19 cellular contexts compared by ENCODE assay signal in genomic region chr5:57492632-57493031, GRCh38. TPM values are rescaled to one million over a fixed set of nuclear protein-coding genes. Genes with fewer than 3 reads are reported as not detected.
DNase-seq lines count a peak whose midpoint lies in the region; ATAC-seq, FAIRE-seq and TF ChIP-seq lines count a peak whose summit lies in the region.
"Had no signal": no experiment of that assay in that cellular context is flagged by ENCODE, and none has a peak within 500 bp of the region (broad histone marks: within the 10 kb centered on the region; RNA-seq: fewer than 3 reads in every experiment).

No MANE protein-coding gene starts in this region.

- H3K27me3 ChIP-seq in HCT116 (ENCODE audit: insufficient read depth, low read length) (no peaks in the 10 kb centered on the region), RWPE2 (ENCODE audit: insufficient read depth, poor library complexity, severe bottlenecking) (no peaks in the 10 kb centered on the region), endothelial cell of umbilical vein (ENCODE audit: control insufficient read depth in 2 of 2, insufficient read depth in 2 of 2, low read length in 2 of 2) (no peaks in the 10 kb centered on the region)

- peak overlapping the region; percentile 87; the same call in 1 of the 2 replicates for H3K4me2 ChIP-seq in HCT116 (ENCODE audit: low read length)
- H3K4me2 ChIP-seq in endothelial cell of umbilical vein (ENCODE audit: insufficient read depth, low read length): peak overlapping the region; percentile 13

- H3K27ac ChIP-seq in HCT116 (ENCODE audit: low read depth, low read length) (peak overlapping the region; percentile 75; the same call in 1 of the 2 replicates), RWPE2 (ENCODE audit: poor library complexity, severe bottlenecking) (peak overlapping the region; percentile 82), endothelial cell of umbilical vein (ENCODE audit: insufficient read depth, low read depth, low read length) (peak overlapping the region; percentile 30)
- H3K27ac ChIP-seq: RWPE1 had no signal

- H3K9me3 ChIP-seq in HCT116 (ENCODE audit: control insufficient read depth in 1 of 2, insufficient read depth in 1 of 2, low read depth in 1 of 2, low read length in 2 of 2): no peaks in the 10 kb centered on the region
- H3K9me3 ChIP-seq in RWPE2 (ENCODE audit: severe bottlenecking): no peaks in the 10 kb centered on the region
- H3K9me3 ChIP-seq in endothelial cell of umbilical vein (replicated peaks; ENCODE audit: control insufficient read depth, insufficient read depth, low read length): no peaks in the 10 kb centered on the region

- H3K9ac ChIP-seq in HCT116 (ENCODE audit: low read length) (no peak overlapping the region), endothelial cell of umbilical vein (replicated peaks; ENCODE audit: extremely low read depth, insufficient read depth, low read length) (no peak overlapping the region)

- TF ChIP-seq POLR2A in HCT116 (IDR thresholded peaks at IDR 0.05; ENCODE audit: borderline replicate concordance, extremely low read depth, insufficient read depth, insufficient read length): no peak
- TF ChIP-seq POLR2A in endothelial cell of umbilical vein (IDR thresholded peaks at IDR 0.05; ENCODE audit: low read depth, low read length): no peak
- TF ChIP-seq POLR2A in erythroblast (IDR thresholded peaks at IDR 0.05; ENCODE audit: low read length): no peak

- H4K20me1 ChIP-seq in HCT116 (ENCODE audit: insufficient read depth) (no peaks in the 10 kb centered on the region), endothelial cell of umbilical vein (replicated peaks; ENCODE audit: control insufficient read depth, extremely low read depth, insufficient read depth, low read length) (no peaks in the 10 kb centered on the region)

- no peak for ATAC-seq in HCT116
- ATAC-seq in RWPE2 (ENCODE audit: low read depth): no peak
- ATAC-seq in HG02571 (IDR thresholded peaks at IDR 0.05; ENCODE audit: unreplicated experiment): no peak
- ATAC-seq: PC-3 had no signal

- no peaks in the 10 kb centered on the region for H3K9me1 ChIP-seq in endothelial cell of umbilical vein (replicated peaks; ENCODE audit: control insufficient read depth, extremely low read depth, insufficient read depth, low read length)

- BruUV-seq in HCT116 (replicated peaks; lab: Mats Ljungman, UMichigan) (no TSS peak), endothelial cell of umbilical vein (replicated peaks; lab: Mats Ljungman, UMichigan) (no TSS peak)

- intact Hi-C loops in HCT116 (cut with micrococcal nuclease): no loop called here
- intact Hi-C loops in endothelial cell of umbilical vein (cut with micrococcal nuclease): loop anchor here (10.0 kb wide), 1 partner anchor 318 kb away; the partner anchor contains the start of gene GPBP1

- H3K4me3 ChIP-seq in HCT116 (replicated peaks in 1 of 2; ENCODE audit: low read depth in 1 of 2, low read length in 2 of 2) (no peak overlapping the region), RWPE2 (ENCODE audit: severe bottlenecking) (no peak overlapping the region), endothelial cell of umbilical vein (replicated peaks in 1 of 3; ENCODE audit: insufficient read depth in 1 of 3, low read depth in 1 of 3, low read length in 3 of 3) (no peak overlapping the region)

- H3K79me2 ChIP-seq in HCT116 (ENCODE audit: insufficient read depth, low read length) (no peaks in the 10 kb centered on the region), endothelial cell of umbilical vein (ENCODE audit: control insufficient read depth, insufficient read depth, low read length) (no peaks in the 10 kb centered on the region)

- dilution Hi-C loops in endothelial cell of umbilical vein (cut with MboI; ENCODE audit: extremely low pct_ligation_motif_present, low sequenced_read_pairs): loop anchor here (25.0 kb wide), 1 partner anchor 970 kb away; the partner anchor contains the start of gene PLK2

- POLR2A ChIA-PET in HCT116 (lab: Charles Lee): no interaction called here
- POLR2A ChIA-PET in endothelial cell of umbilical vein (lab: Charles Lee): no interaction called here

- H3K9me2 ChIP-seq in HCT116 (ENCODE audit: insufficient read depth): no peaks in the 10 kb centered on the region

- H2AFZ ChIP-seq in HCT116 (ENCODE audit: low read depth, low read length, poor library complexity, severe bottlenecking): no peak overlapping the region
- H2AFZ ChIP-seq in endothelial cell of umbilical vein (ENCODE audit: low read depth, low read length): no peak overlapping the region

- RAD21 ChIA-PET in HCT116 (lab: Charles Lee; ENCODE audit: low non-redundant PET in 1 of 2, low total read pairs in 2 of 2, uncharacterized antibody in 2 of 2, unreplicated experiment in 2 of 2): no interaction called here

- in situ Hi-C loops in GM13976 (cut with MboI; ENCODE audit: low sequenced_read_pairs, unreplicated experiment): no loop called here

- H3K4me1 ChIP-seq in HCT116 (ENCODE audit: control insufficient read depth in 1 of 2, insufficient read depth in 2 of 2, low read length in 2 of 2) (peaks cover 54 to 65% of the 10 kb centered on the region in 2 experiments), RWPE2 (ENCODE audit: insufficient read depth, poor library complexity, severe bottlenecking) (peaks cover 53% of the 10 kb centered on the region), endothelial cell of umbilical vein (ENCODE audit: control insufficient read depth, extremely low read depth, insufficient read depth, low read length) (peaks cover 64% of the 10 kb centered on the region)

- no peak for TF ChIP-seq CTCF in HCT116 (IDR thresholded peaks at IDR 0.05 in 2 of 3, conservative IDR thresholded peaks at IDR 0.05 in 1 of 3; ENCODE audit: borderline replicate concordance in 1 of 3, insufficient read depth in 1 of 3, low read depth in 2 of 3, low read length in 2 of 3)
- no peak for TF ChIP-seq CTCF in RWPE2 (IDR thresholded peaks at IDR 0.05; ENCODE audit: poor library complexity, severe bottlenecking)
- no peak for TF ChIP-seq CTCF in endothelial cell of umbilical vein (IDR thresholded peaks at IDR 0.05; ENCODE audit: extremely low read depth in 1 of 2, insufficient read depth in 1 of 2, low read depth in 1 of 2, low read length in 2 of 2)
- no peak for TF ChIP-seq CTCF in GM13976 (IDR thresholded peaks at IDR 0.05; ENCODE audit: borderline replicate concordance, control extremely low read depth, extremely low read depth, insufficient read depth, missing control alignments)

- H3K36me3 ChIP-seq in HCT116 (ENCODE audit: control insufficient read depth in 1 of 2, insufficient read depth in 2 of 2, low read length in 2 of 2) (no peaks in the 10 kb centered on the region), RWPE2 (ENCODE audit: low read depth) (no peaks in the 10 kb centered on the region), endothelial cell of umbilical vein (ENCODE audit: control insufficient read depth in 2 of 2, extremely low read depth in 1 of 2, insufficient read depth in 2 of 2, low read length in 2 of 2) (no peaks in the 10 kb centered on the region)

- FAIRE-seq in endothelial cell of umbilical vein (lab: Jason Lieb, UNC): no peak
- FAIRE-seq: G401.6 had no signal

- CTCF ChIA-PET in HCT116 (lab: Charles Lee) (no interaction called here), endothelial cell of umbilical vein (lab: Charles Lee) (interaction anchor here (4.6 kb wide), 1 partner anchor 194 kb away, joined by 26 read pairs; no protein-coding TSS in a partner anchor)

- DNase-seq in HCT116 (ENCODE audit: low read depth, low spot score) (no peak), RWPE2 (ENCODE audit: low spot score) (no peak), endothelial cell of umbilical vein (ENCODE audit: low read depth, low spot score) (no peak), superior temporal gyrus (ENCODE audit: extremely low spot score) (peak; percentile 53), GM13976 (ENCODE audit: low spot score) (no peak), erythroblast (lab: John Stamatoyannopoulos, UW) (no peak)
- DNase-seq: AML-193, DMS79 treated with DMSO at 0.1 percent for 48 hours, H9, NCI-H1105 treated with DMSO at 0.1 percent for 48 hours, NCI-H1694 treated with DMSO at 0.1 percent for 48 hours, NCI-H226, NCI-H524 had no signal

- TF ChIP-seq RAD21 in HCT116 (IDR thresholded peaks at IDR 0.05; ENCODE audit: low read depth): no peak

TF ChIP-seq in HCT116, 20 proteins besides CTCF, POLR2A, EP300 and RAD21 (continues in another document):
- TF ChIP-seq EGR1 (IDR thresholded peaks at IDR 0.05; ENCODE audit: low read depth) (no peak), MAX (IDR thresholded peaks at IDR 0.05) (no peak), SRF (IDR thresholded peaks at IDR 0.05; ENCODE audit: low read depth) (no peak), CEBPB (IDR thresholded peaks at IDR 0.05; ENCODE audit: low read depth) (no peak), CBX3 (IDR thresholded peaks at IDR 0.05; ENCODE audit: low read depth) (no peak), ZNF274 (IDR thresholded peaks at IDR 0.05; ENCODE audit: low read depth, low read length) (no peak), SIN3A (IDR thresholded peaks at IDR 0.05; ENCODE audit: low read depth) (no peak)

TF ChIP-seq in endothelial cell of umbilical vein, 7 proteins besides CTCF, POLR2A, EP300 and RAD21:
- TF ChIP-seq FOS (IDR thresholded peaks at IDR 0.05; ENCODE audit: borderline replicate concordance, insufficient read depth, low read length) (no peak), MAX (IDR thresholded peaks at IDR 0.05; ENCODE audit: insufficient read depth, insufficient read length) (no peak), MYC (IDR thresholded peaks at IDR 0.05; ENCODE audit: low read depth, low read length) (no peak), POLR2AphosphoS5 (IDR thresholded peaks at IDR 0.05; ENCODE audit: insufficient read depth, low read depth, low read length) (no peak), GATA2 (IDR thresholded peaks at IDR 0.05; ENCODE audit: insufficient read depth, insufficient read length, low read depth, low read length) (no peak), JUN (IDR thresholded peaks at IDR 0.05; ENCODE audit: borderline replicate concordance, insufficient read depth, insufficient read length, low read depth) (no peak), EZH2 (IDR thresholded peaks at IDR 0.05; ENCODE audit: borderline replicate concordance, low read depth, low read length, severe bottlenecking) (no peak)

RNA-seq across cellular contexts. Expression of gene ACTBL2, which starts 10.0 kb away (rescaled TPM):
- total RNA-seq in HCT116 (2021; ENCODE audit: unreplicated experiment) (0.07 TPM), endothelial cell of umbilical vein (not detected in 2 replicates)
- polyA plus RNA-seq in HCT116 (2012): 0.03 TPM in 1 of 2 replicates, not detected in the other
- polyA plus RNA-seq in endothelial cell of umbilical vein: 0.03 and 0.08 TPM in 2 replicates
- polyA plus RNA-seq in endothelial cell of umbilical vein (2011; cell fraction: cytosol; rRNA removed): 0.03 and 0.04 TPM in 2 replicates
- 0.09 and 0.17 TPM in 2 replicates for polyA plus RNA-seq in endothelial cell of umbilical vein (2011; cell fraction: nucleus; rRNA removed)
- 0.07 and 0.09 TPM in 2 replicates for polyA plus RNA-seq in endothelial cell of umbilical vein (2012)
- not detected in 2 replicates for polyA minus RNA-seq in endothelial cell of umbilical vein
- polyA minus RNA-seq in endothelial cell of umbilical vein (2011; cell fraction: cytosol; rRNA and poly(A)+ RNA removed): not detected
- 0.24 TPM in 1 of 2 replicates, not detected in the other for polyA minus RNA-seq in endothelial cell of umbilical vein (2011; cell fraction: nucleus; rRNA and poly(A)+ RNA removed)
- total RNA-seq: H9, LHCN-M2 had no signal
- polyA plus RNA-seq: CD14-positive monocyte had no signal

Comparison
In these comparisons a context has a peak if more than half of its experiments do, and no peak if none do; other contexts are left out.
1. H3K27ac ChIP-seq: peak in every context shown above with its lines; median percentile 82 in RWPE2; 75 in HCT116; 30 in endothelial cell of umbilical vein.